Comparison of ENCODE assay signal across 12 cellular contexts in genomic region chr4:9999956-10000551, GRCh38. TPM values are rescaled to one million over a fixed set of nuclear protein-coding genes. Genes with fewer than 3 reads are reported as not detected.
A peak's percentile ranks its signal among the peaks of the same experiment; 100 is the strongest.
DNase-seq lines count a peak whose midpoint lies in the region; ATAC-seq, FAIRE-seq and TF ChIP-seq lines count a peak whose summit lies in the region.
"Had no signal": no experiment of that assay in that cellular context is flagged by ENCODE, and none has a peak within 500 bp of the region (broad histone marks: within the 10 kb centered on the region; RNA-seq: fewer than 3 reads in every experiment).

No MANE protein-coding gene starts in this region.

- in situ Hi-C loops in K562 (cut with MboI): no loop called here

- H2AFZ ChIP-seq in K562 (ENCODE audit: low read depth, low read length): no peak overlapping the region

- CTCF ChIA-PET in K562 (lab: Yijun Ruan, JAX; ENCODE audit: low intra/inter-chr PET ratio): no interaction called here
- CTCF ChIA-PET in CD8-positive, alpha-beta memory T cell (lab: Charles Lee): no interaction called here

- no peak overlapping the region for H3K4me3 Mint-ChIP-seq in CD8-positive, alpha-beta memory T cell
- H3K4me3 Mint-ChIP-seq: mesothelial cell of epicardium had no signal

- no peak overlapping the region for H3K9ac ChIP-seq in K562 (ENCODE audit: insufficient read depth in 1 of 2, low read depth in 2 of 2, low read length in 2 of 2)

- TF ChIP-seq CTCF in K562 (IDR thresholded peaks at IDR 0.05 in 2 of 3, conservative IDR thresholded peaks at IDR 0.05 in 1 of 3; ENCODE audit: insufficient read depth in 2 of 3, low read depth in 1 of 3, low read length in 3 of 3) (no peak), ascending aorta (IDR thresholded peaks at IDR 0.05) (no peak)

- H3K27ac Mint-ChIP-seq in CD8-positive, alpha-beta memory T cell: no peak overlapping the region
- H3K27ac Mint-ChIP-seq: mesothelial cell of epicardium had no signal

- H3K4me1 ChIP-seq in K562 (replicated peaks in 1 of 2; ENCODE audit: control insufficient read depth in 2 of 2, insufficient read depth in 2 of 2, low read length in 2 of 2) (no peaks in the 10 kb centered on the region), ascending aorta (peaks cover 0 to 3% of the 10 kb centered on the region in 2 donors)
- H3K4me1 ChIP-seq in CD8-positive, alpha-beta memory T cell (ENCODE audit: insufficient read depth, low read length): no peaks in the 10 kb centered on the region

- H3K9me3 Mint-ChIP-seq in CD8-positive, alpha-beta memory T cell: no peaks in the 10 kb centered on the region
- H3K9me3 Mint-ChIP-seq: mesothelial cell of epicardium had no signal

- no peak for TF ChIP-seq RAD21 in K562 (CRISPR knock-in tag; conservative IDR thresholded peaks at IDR 0.05 in 1 of 2, IDR thresholded peaks at IDR 0.05 in 1 of 2)

- H3K27ac ChIP-seq in K562 (ENCODE audit: extremely low read depth, low read depth, low read length) (no peak overlapping the region), ascending aorta (no peak overlapping the region)
- no peak overlapping the region for H3K27ac ChIP-seq in CD8-positive, alpha-beta memory T cell (ENCODE audit: low read depth, low read length)
- H3K27ac ChIP-seq: vagina had no signal

- peak; percentile 41 for ATAC-seq in GM18498 (IDR thresholded peaks at IDR 0.05; ENCODE audit: unreplicated experiment)
- ATAC-seq in GM19438 (IDR thresholded peaks at IDR 0.05; ENCODE audit: low read depth, unreplicated experiment): peak; percentile 46
- ATAC-seq in HG03097 (IDR thresholded peaks at IDR 0.05; ENCODE audit: low FRiP score, unreplicated experiment): peak; percentile 40
- ATAC-seq in K562: no peak
- ATAC-seq: Right ventricle myocardium inferior had no signal

- H3K27me3 ChIP-seq in K562 (ENCODE audit: control insufficient read depth in 2 of 2, insufficient read depth in 2 of 2, low read length in 2 of 2) (peaks cover 0 to 4% of the 10 kb centered on the region in 2 experiments; a peak in 2 of 5 replicates), ascending aorta (no peaks in the 10 kb centered on the region)
- H3K27me3 ChIP-seq in CD8-positive, alpha-beta memory T cell (ENCODE audit: insufficient read depth, low read length, poor library complexity, severe bottlenecking): no peaks in the 10 kb centered on the region
- H3K27me3 ChIP-seq: vagina had no signal

- no peaks in the 10 kb centered on the region for H3K36me3 ChIP-seq in K562 (ENCODE audit: control insufficient read depth, insufficient read depth, low read length)
- no peaks in the 10 kb centered on the region for H3K36me3 ChIP-seq in ascending aorta
- H3K36me3 ChIP-seq in CD8-positive, alpha-beta memory T cell (ENCODE audit: insufficient read depth, low read length): no peaks in the 10 kb centered on the region
- H3K36me3 ChIP-seq: vagina had no signal

- H3K79me2 ChIP-seq in K562 (ENCODE audit: control insufficient read depth, insufficient read depth, low read length): no peaks in the 10 kb centered on the region

- POLR2A ChIA-PET in K562 (lab: Yijun Ruan, JAX): no interaction called here
- POLR2A ChIA-PET in CD8-positive, alpha-beta memory T cell (lab: Charles Lee): no interaction called here

- intact Hi-C loops in K562 (cut with micrococcal nuclease): no loop called here
- intact Hi-C loops in ascending aorta (cut with DNase I): no loop called here

- H3K4me3 ChIP-seq in K562 (no peak overlapping the region), ascending aorta (no peak overlapping the region)
- H3K4me3 ChIP-seq in CD8-positive, alpha-beta memory T cell (ENCODE audit: low read length): no peak overlapping the region
- H3K4me3 ChIP-seq: vagina had no signal

- peaks cover 0 to 10% (median 3%) of the 10 kb centered on the region in 3 donors for H3K36me3 Mint-ChIP-seq in CD8-positive, alpha-beta memory T cell
- H3K36me3 Mint-ChIP-seq: mesothelial cell of epicardium had no signal

- no peaks in the 10 kb centered on the region for H3K9me3 ChIP-seq in K562 (replicated peaks; ENCODE audit: control insufficient read depth, insufficient read depth, low read depth, low read length)
- H3K9me3 ChIP-seq in ascending aorta: no peaks in the 10 kb centered on the region
- no peaks in the 10 kb centered on the region for H3K9me3 ChIP-seq in CD8-positive, alpha-beta memory T cell (ENCODE audit: low read length)
- H3K9me3 ChIP-seq: vagina had no signal

- H4K20me1 ChIP-seq in K562 (replicated peaks; ENCODE audit: control insufficient read depth, insufficient read depth, low read length): no peaks in the 10 kb centered on the region

- WGBS in K562 (ENCODE audit: insufficient coverage, low coverage, missing lambda C conversion rate): 1% methylated on average over 4 of the region's 4 CpGs

- H3K4me1 Mint-ChIP-seq in CD8-positive, alpha-beta memory T cell: no peaks in the 10 kb centered on the region
- H3K4me1 Mint-ChIP-seq: mesothelial cell of epicardium had no signal

- no peak overlapping the region for H3K4me2 ChIP-seq in K562 (ENCODE audit: insufficient read depth, low read length)

- DNase-seq in K562 (ENCODE audit: extremely low read depth in 1 of 4, low spot score in 3 of 4) (no peak), ascending aorta (ENCODE audit: low spot score in 2 of 2) (no peak), SK-N-DZ (ENCODE audit: low spot score) (no peak), NCI-H1092 treated with DMSO at 0.1 percent for 48 hours (lab: John Stamatoyannopoulos, UW) (no peak)
- no peak for DNase-seq in CD8-positive, alpha-beta memory T cell
- DNase-seq: activated effector memory CD4-positive, alpha-beta T cell treated with Interleukin-2 at 50 U/mL for 16 hours had no signal

- no TSS peak for BruUV-seq in K562 (replicated peaks; lab: Mats Ljungman, UMichigan)

- no peak for FAIRE-seq in K562 (lab: Jason Lieb, UNC)

- H3K9me1 ChIP-seq in K562 (ENCODE audit: control insufficient read depth, insufficient read depth, low read length): no peaks in the 10 kb centered on the region

- TF ChIP-seq EP300 in K562 (IDR thresholded peaks at IDR 0.05; ENCODE audit: low read length): no peak

- no peak for TF ChIP-seq POLR2A in K562 (conservative IDR thresholded peaks at IDR 0.05)

- no peaks in the 10 kb centered on the region for H3K27me3 Mint-ChIP-seq in CD8-positive, alpha-beta memory T cell

TF ChIP-seq in K562, 482 proteins besides CTCF, POLR2A, EP300 and RAD21:
- TF ChIP-seq ZNF695 (CRISPR knock-in tag; IDR thresholded peaks at IDR 0.05) (no peak), NCOR1 (IDR thresholded peaks at IDR 0.05) (no peak), TRIM28 (IDR thresholded peaks at IDR 0.05) (no peak), MIER1 (IDR thresholded peaks at IDR 0.05; ENCODE audit: low read depth) (no peak), FOSL1 (tag; conservative IDR thresholded peaks at IDR 0.05) (0 out of 2 replicates have a peak, but pooled peaks have one; percentile 18), MAFF (IDR thresholded peaks at IDR 0.05; ENCODE audit: low read length) (no peak)

RNA-seq across cellular contexts. Expression of gene SLC2A9, which starts 21.2 kb away (rescaled TPM):
- total RNA-seq in K562 (2011; cell fraction: chromatin; rRNA removed; ENCODE audit: low replicate concordance): 0.53 and 2.7 TPM in 2 replicates
- 1.2 and 1.8 TPM in 2 replicates for total RNA-seq in K562 (2011; cell fraction: nucleolus; rRNA removed)
- 0.88 and 2.0 TPM in 2 replicates for total RNA-seq in K562 (2011; cell fraction: nucleoplasm; rRNA removed)
- total RNA-seq in K562 (2014; rRNA removed) (0.57 and 1.3 TPM in 2 replicates), K562 (2014; rRNA removed; fragmentation: Illumina TruSeq; extraction: Trizol) (0.15 and 0.51 TPM in 2 replicates), K562 (2015; rRNA removed; fragmentation: Illumina TruSeq; extraction: Trizol) (0.23 and 0.36 TPM in 2 replicates), K562 (2021) (0.49 and 0.60 TPM in 2 replicates), ascending aorta (6.2 TPM)
- polyA plus RNA-seq in K562 (2011; rRNA removed) (0.31 and 0.52 TPM in 2 replicates), K562 (2014; fragmentation: Illumina TruSeq; extraction: Trizol) (0.37 and 0.86 TPM in 2 replicates), K562 (2014; fragmentation: Nextera tagmentation; extraction: Ambion mirVana) (under 1 TPM; 0.76 to 0.79 TPM), K562 (2014; rRNA removed) (0.78 and 1.9 TPM in 2 replicates)
- 0.24 and 0.30 TPM in 2 replicates for polyA plus RNA-seq in K562 (2011; cell fraction: cytosol; rRNA removed)
- 0.70 and 1.9 TPM in 2 replicates for polyA plus RNA-seq in K562 (2011; cell fraction: nucleus; rRNA removed)
- 0.76 and 0.96 TPM in 2 replicates for polyA plus RNA-seq in K562 (2012)
- polyA minus RNA-seq in K562 (2011; rRNA and poly(A)+ RNA removed): 0.25 and 0.33 TPM in 2 replicates
- polyA minus RNA-seq in K562 (2011; cell fraction: cytosol; rRNA and poly(A)+ RNA removed): not detected in 2 replicates
- 2.6 TPM in 2 replicates for polyA minus RNA-seq in K562 (2011; cell fraction: nucleus; rRNA and poly(A)+ RNA removed)
- polyA plus RNA-seq in SK-N-DZ (2014; cell fraction: cytosol; rRNA removed): not detected in 2 replicates
- polyA plus RNA-seq in SK-N-DZ (2014; cell fraction: nucleus; rRNA removed): not detected in 2 replicates
- 1 to 10 TPM; 3.0 to 3.1 TPM for total RNA-seq in CD8-positive, alpha-beta memory T cell
- polyA plus RNA-seq in CD8-positive, alpha-beta memory T cell: 1.8 TPM
